In the genomic region with DNA sequence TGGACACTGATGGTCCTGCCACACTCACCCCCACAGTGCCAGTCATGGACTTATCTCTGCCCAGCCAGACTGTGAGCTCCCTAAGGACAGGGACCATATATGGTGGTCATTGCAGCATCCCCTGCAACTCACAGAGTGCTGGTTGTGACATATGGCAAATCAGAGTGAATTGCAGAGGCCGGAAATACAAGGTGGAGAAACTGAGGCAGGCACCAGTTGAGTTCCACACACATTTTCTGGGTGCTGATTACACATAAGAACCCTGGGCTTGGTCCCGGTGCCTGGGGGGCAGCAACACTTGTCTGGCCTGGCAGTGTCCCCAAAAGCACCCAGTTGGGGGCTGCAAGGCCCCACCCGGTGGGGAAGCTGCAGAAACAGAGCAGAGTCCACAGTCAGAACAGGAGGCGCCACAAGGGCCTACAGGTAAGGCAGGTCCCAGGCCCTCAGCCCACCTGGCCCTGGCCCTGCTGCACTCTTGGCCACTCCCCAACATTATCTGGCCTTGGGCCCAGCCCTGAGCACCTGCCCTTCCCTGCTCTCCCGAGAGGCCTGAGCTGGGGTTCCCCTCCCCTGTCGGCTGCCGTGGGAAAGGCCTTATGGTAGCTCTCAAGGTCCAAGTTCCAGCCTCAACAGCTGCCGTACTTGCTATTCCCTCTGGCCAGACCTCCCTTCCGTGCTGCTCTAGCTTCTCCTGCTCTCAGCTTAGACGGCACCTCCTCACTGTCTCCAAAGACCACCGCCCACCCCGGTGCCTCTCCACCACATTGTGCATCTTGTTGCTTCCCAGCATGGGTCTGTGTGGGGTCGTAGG, we compare ENCODE assay signal across 9 cellular contexts.
DNase-seq lines count a peak whose midpoint lies in the region; ATAC-seq and TF ChIP-seq lines count a peak whose summit lies in the region.
"Had no signal": no experiment of that assay in that cellular context is flagged by ENCODE, and none has a peak within 500 bp of the region (broad histone marks: within the 10 kb centered on the region; RNA-seq: fewer than 3 reads in every experiment).

No MANE protein-coding gene starts in this region.

- H3K27ac ChIP-seq in RWPE1 (peak overlapping the region; percentile 41), lower lobe of right lung (peak overlapping the region; percentile 46)

- peak in 1 of 2 donors; percentile 48 for ATAC-seq in natural killer cell treated with Interleukin-12 subunit alpha and Interleukin-12 subunit beta and Interleukin-15 and Interleukin-18, amount 100 ng/mL, for 72 hours
- no peak for ATAC-seq in natural killer cell
- ATAC-seq in lower lobe of right lung = peak; percentile 89 to 93

- peaks cover 35 to 39% of the 10 kb centered on the region in 2 donors for H3K4me1 Mint-ChIP-seq in natural killer cell treated with Interleukin-12 subunit alpha and Interleukin-12 subunit beta and Interleukin-15 and Interleukin-18, amount 100 ng/mL, for 72 hours (ENCODE audit: low read depth in 2 of 2)
- peaks cover 10 to 25% of the 10 kb centered on the region in 2 donors for H3K4me1 Mint-ChIP-seq in natural killer cell

- intact Hi-C loops in natural killer cell (cut with micrococcal nuclease) = no loop called here
- intact Hi-C loops in lower lobe of right lung (cut with DNase I) = no loop called here

- no peaks in the 10 kb centered on the region for H3K27me3 ChIP-seq in lower lobe of right lung (ENCODE audit: low read depth)

- H3K4me1 ChIP-seq in lower lobe of right lung = peaks cover 25% of the 10 kb centered on the region

- H3K4me3 Mint-ChIP-seq in natural killer cell treated with Interleukin-12 subunit alpha and Interleukin-12 subunit beta and Interleukin-15 and Interleukin-18, amount 100 ng/mL, for 72 hours = no peak overlapping the region
- no peak overlapping the region for H3K4me3 Mint-ChIP-seq in natural killer cell

- CTCF ChIA-PET in RWPE1 (lab: Yijun Ruan, JAX) = interaction anchor here (0.5 to 0.9 kb wide), 4 partner anchors 80 to 177 kb away, joined by 3 read pairs; no protein-coding TSS in a partner anchor

- peaks cover 5% of the 10 kb centered on the region for H3K9me3 ChIP-seq in lower lobe of right lung

- H3K27me3 Mint-ChIP-seq in natural killer cell treated with Interleukin-12 subunit alpha and Interleukin-12 subunit beta and Interleukin-15 and Interleukin-18, amount 100 ng/mL, for 72 hours = peaks cover 25 to 33% of the 10 kb centered on the region in 2 donors
- peaks cover 35 to 60% of the 10 kb centered on the region in 2 donors for H3K27me3 Mint-ChIP-seq in natural killer cell (ENCODE audit: low read depth in 2 of 2)

- TF ChIP-seq CTCF in natural killer cell (IDR thresholded peaks at IDR 0.05) (no peak), RWPE1 (conservative IDR thresholded peaks at IDR 0.05; ENCODE audit: low read depth) (no peak), lower lobe of right lung (IDR thresholded peaks at IDR 0.05) (no peak)

- peaks cover 6% of the 10 kb centered on the region for H3K36me3 Mint-ChIP-seq in natural killer cell treated with Interleukin-12 subunit alpha and Interleukin-12 subunit beta and Interleukin-15 and Interleukin-18, amount 100 ng/mL, for 72 hours
- no peaks in the 10 kb centered on the region for H3K36me3 Mint-ChIP-seq in natural killer cell

- POLR2A ChIA-PET in RWPE1 (lab: Yijun Ruan, JAX; ENCODE audit: low non-redundant PET) = interaction anchor here (0.6 kb wide), 1 partner anchor 1119 kb away, joined by 3 read pairs; no protein-coding TSS in a partner anchor

- no peak overlapping the region for H3K4me3 ChIP-seq in lower lobe of right lung

- H3K9me3 Mint-ChIP-seq in natural killer cell treated with Interleukin-12 subunit alpha and Interleukin-12 subunit beta and Interleukin-15 and Interleukin-18, amount 100 ng/mL, for 72 hours = peaks cover 3% of the 10 kb centered on the region
- H3K9me3 Mint-ChIP-seq in natural killer cell = peaks cover 2 to 3% of the 10 kb centered on the region in 2 donors

- H3K36me3 ChIP-seq in lower lobe of right lung = no peaks in the 10 kb centered on the region

- DNase-seq in natural killer cell treated with Interleukin-12 subunit alpha and Interleukin-12 subunit beta and Interleukin-15 and Interleukin-18, amount 100 ng/mL, for 72 hours (ENCODE audit: low spot score) = no peak
- DNase-seq in natural killer cell (no peak), RWPE1 (ENCODE audit: low spot score) (no peak), lower lobe of right lung (peak; percentile 87), NCI-H82 (lab: John Stamatoyannopoulos, UW) (no peak), KG1 (lab: John Stamatoyannopoulos, UW) (no peak), amniotic stem cell (lab: John Stamatoyannopoulos, UW) (no peak)
- DNase-seq in stimulated activated CD4-positive, alpha-beta T cell treated with anti-CD3 and anti-CD28 coated beads, Interleukin-4, amount 100 ng/mL, for 24 hours = no peak
- DNase-seq: activated CD4-positive, alpha-beta T cell treated with anti-CD3 and anti-CD28 coated beads for 48 hours had no signal

- peak overlapping the region; percentile 20 to 45 for H3K27ac Mint-ChIP-seq in natural killer cell treated with Interleukin-12 subunit alpha and Interleukin-12 subunit beta and Interleukin-15 and Interleukin-18, amount 100 ng/mL, for 72 hours
- no peak overlapping the region for H3K27ac Mint-ChIP-seq in natural killer cell

Comparison
In these comparisons a context has a peak if more than half of its experiments do, and no peak if none do; other contexts are left out.
1. H3K27ac Mint-ChIP-seq: peak in natural killer cell treated with Interleukin-12 subunit alpha and Interleukin-12 subunit beta and Interleukin-15 and Interleukin-18, amount 100 ng/mL, for 72 hours (2 of 2); none in natural killer cell (0 of 2).
2. ATAC-seq: peak in lower lobe of right lung (2 of 2); none in natural killer cell (0 of 3).